ENCODE assay signal across 32 cellular contexts in the genomic region with DNA sequence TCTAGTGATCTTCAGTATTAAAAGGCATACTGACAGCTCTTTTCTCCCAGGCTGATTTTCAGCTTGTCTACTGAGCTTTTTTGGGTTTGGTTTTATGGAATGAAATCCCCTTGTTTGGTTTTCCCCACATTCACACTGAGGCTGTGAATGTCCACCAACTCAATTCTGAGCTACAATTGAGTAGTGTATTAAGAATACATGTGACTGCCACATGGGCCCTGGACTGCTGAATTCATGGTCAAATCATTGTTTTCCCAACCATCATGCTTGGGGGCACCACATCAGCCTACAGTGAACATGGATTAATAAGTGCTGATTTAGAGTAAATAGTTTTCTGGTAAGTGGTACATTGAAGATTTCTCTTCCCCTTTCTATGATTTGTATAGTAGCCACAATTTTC. TPM values are rescaled to one million over a fixed set of nuclear protein-coding genes. Genes with fewer than 3 reads are reported as not detected.
"Had no signal": no experiment of that assay in that cellular context is flagged by ENCODE, and none has a peak within 500 bp of the region (broad histone marks: within the 10 kb centered on the region; RNA-seq: fewer than 3 reads in every experiment).

No MANE protein-coding gene starts in this region.

- FAIRE-seq: TTC549 had no signal

- H3K27me3 Mint-ChIP-seq: activated B cell treated with CpG ODN at 0.5 μM for 24 hours had no signal

- H3K27me3 ChIP-seq: body of pancreas, brain microvascular endothelial cell had no signal

- H3K27ac Mint-ChIP-seq: activated B cell treated with CpG ODN at 0.5 μM for 24 hours; activated CD4-positive, alpha-beta memory T cell treated with anti-CD3 and anti-CD28 coated beads, Interleukin-2, amount 10 ng/mL, durations not matched to agents 7 days and 5 days; activated CD4-positive, alpha-beta T cell treated with anti-CD3 and anti-CD28 coated beads, Interleukin-2, amount 10 ng/mL, durations not matched to agents 24 days and 14 days; activated CD8-positive, alpha-beta memory T cell treated with anti-CD3 and anti-CD28 coated beads, Interleukin-2, amount 10 ng/mL, durations not matched to agents 7 days and 5 days; activated CD8-positive, alpha-beta T cell treated with anti-CD3 and anti-CD28 coated beads, Interleukin-2, amount 10 ng/mL, durations not matched to agents 7 days and 5 days; activated naive CD4-positive, alpha-beta T cell treated with anti-CD3 and anti-CD28 coated beads, Interleukin-2, amount 50 U/mL, for 72 hours; activated naive CD8-positive, alpha-beta T cell treated with anti-CD3 and anti-CD28 coated beads for 36 hours; activated T-cell treated with anti-CD3 and anti-CD28 coated beads, Interleukin-2, amount 50 U/mL, for 24 hours; activated T-helper 2 cell treated with anti-CD3 and anti-CD28 coated beads, Interferon-gamma antibody, Interleukin-2, Interleukin-4, amounts not matched to agents 10 μg/mL and 5 μg/mL and 100 μg/mL, durations not matched to agents 14 hours and 24 hours and 36 hours; T-helper 1 cell treated with Interleukin-12 subunit alpha and Interleukin-12 subunit beta and Interleukin-4 antibody, amounts not matched to agents 30 μg/mL and 1 μg/mL, for 36 hours; T-helper 2 cell treated with Interferon-gamma antibody and Interleukin-4, amounts not matched to agents 5 μg/mL and 100 μg/mL, for 36 hours had no signal

- H3K9me3 ChIP-seq: adrenal gland, body of pancreas, breast epithelium had no signal

- H3K4me1 Mint-ChIP-seq: activated B cell treated with CpG ODN at 0.5 μM for 24 hours; activated CD4-positive, alpha-beta memory T cell treated with anti-CD3 and anti-CD28 coated beads, Interleukin-2, amount 10 ng/mL, durations not matched to agents 7 days and 5 days; activated CD4-positive, alpha-beta T cell treated with anti-CD3 and anti-CD28 coated beads, Interleukin-2, amount 10 ng/mL, durations not matched to agents 24 days and 14 days; activated CD8-positive, alpha-beta memory T cell treated with anti-CD3 and anti-CD28 coated beads, Interleukin-2, amount 10 ng/mL, durations not matched to agents 7 days and 5 days; activated naive CD8-positive, alpha-beta T cell treated with anti-CD3 and anti-CD28 coated beads for 36 hours had no signal

- H3K36me3 ChIP-seq: adrenal gland, brain microvascular endothelial cell, breast epithelium had no signal

- DNase-seq: activated B cell treated with CpG ODN at 0.5 μM for 24 hours; activated CD4-positive, alpha-beta memory T cell treated with anti-CD3 and anti-CD28 coated beads, Interleukin-2, amount 10 ng/mL, durations not matched to agents 7 days and 5 days; activated CD4-positive, alpha-beta T cell treated with anti-CD3 and anti-CD28 coated beads for 4 hours; activated CD4-positive, alpha-beta T cell treated with anti-CD3 and anti-CD28 coated beads, Interleukin-2, amount 10 ng/mL, durations not matched to agents 24 days and 14 days; activated CD4-positive, alpha-beta T cell treated with anti-CD3 and anti-CD28 coated beads, Interleukin-2, amount 50 U/mL, for 48 hours; activated CD4-positive, CD25-positive, alpha-beta regulatory T cell treated with anti-CD3 and anti-CD28 coated beads, Interleukin-2, amount 50 U/mL, for 72 hours; activated CD8-positive, alpha-beta memory T cell treated with anti-CD3 and anti-CD28 coated beads for 24 hours; activated CD8-positive, alpha-beta memory T cell treated with anti-CD3 and anti-CD28 coated beads, Interleukin-2, amount 10 ng/mL, durations not matched to agents 7 days and 5 days; activated CD8-positive, alpha-beta memory T cell treated with anti-CD3 and anti-CD28 coated beads, Interleukin-2, amount 50 U/mL, for 48 hours; activated CD8-positive, alpha-beta T cell treated with anti-CD3 and anti-CD28 coated beads, Interleukin-2, amount 10 ng/mL, durations not matched to agents 7 days and 5 days; activated effector memory CD4-positive, alpha-beta T cell treated with Interleukin-2 at 50 U/mL for 16 hours; activated gamma-delta T cell; activated naive CD4-positive, alpha-beta T cell treated with anti-CD3 and anti-CD28 coated beads, Interleukin-2, amount 50 U/mL, for 16 hours; activated naive CD4-positive, alpha-beta T cell treated with Interleukin-2 at 50 U/mL for 16 hours; activated naive CD8-positive, alpha-beta T cell treated with anti-CD3 and anti-CD28 coated beads for 36 hours; activated T-cell treated with anti-CD3 and anti-CD28 coated beads, Interleukin-2, amount 50 U/mL, for 24 hours; activated T-cell treated with anti-CD3 and anti-CD28 coated beads, Interleukin-2, amount 50 U/mL, for 48 hours; adrenal gland; amniotic stem cell; aorta; body of pancreas; brain microvascular endothelial cell; central memory CD4-positive, alpha-beta T cell; T-helper 2 cell; T-helper 9 cell had no signal

- H3K4me1 ChIP-seq: adrenal gland, body of pancreas, breast epithelium had no signal

- H3K4me3 ChIP-seq: adrenal gland, body of pancreas, breast epithelium had no signal

- H3K36me3 Mint-ChIP-seq: activated CD8-positive, alpha-beta memory T cell treated with anti-CD3 and anti-CD28 coated beads, Interleukin-2, amount 10 ng/mL, durations not matched to agents 7 days and 5 days; activated naive CD4-positive, alpha-beta T cell treated with anti-CD3 and anti-CD28 coated beads, Interleukin-2, amount 50 U/mL, for 72 hours; activated naive CD8-positive, alpha-beta T cell treated with anti-CD3 and anti-CD28 coated beads for 36 hours had no signal

- H3K4me3 Mint-ChIP-seq: activated B cell treated with CpG ODN at 0.5 μM for 24 hours; activated CD4-positive, alpha-beta memory T cell treated with anti-CD3 and anti-CD28 coated beads, Interleukin-2, amount 10 ng/mL, durations not matched to agents 7 days and 5 days; activated CD4-positive, alpha-beta T cell treated with anti-CD3 and anti-CD28 coated beads, Interleukin-2, amount 10 ng/mL, durations not matched to agents 24 days and 14 days; activated CD8-positive, alpha-beta memory T cell treated with anti-CD3 and anti-CD28 coated beads, Interleukin-2, amount 10 ng/mL, durations not matched to agents 7 days and 5 days; activated CD8-positive, alpha-beta T cell treated with anti-CD3 and anti-CD28 coated beads, Interleukin-2, amount 10 ng/mL, durations not matched to agents 7 days and 5 days; activated naive CD8-positive, alpha-beta T cell treated with anti-CD3 and anti-CD28 coated beads for 36 hours; activated T-cell treated with anti-CD3 and anti-CD28 coated beads, Interleukin-2, amount 50 U/mL, for 24 hours; T-helper 1 cell treated with Interleukin-12 subunit alpha and Interleukin-12 subunit beta and Interleukin-4 antibody, amounts not matched to agents 30 μg/mL and 1 μg/mL, for 36 hours; T-helper 2 cell treated with Interferon-gamma antibody and Interleukin-4, amounts not matched to agents 5 μg/mL and 100 μg/mL, for 36 hours had no signal

- H3K9me3 Mint-ChIP-seq: activated B cell treated with CpG ODN at 0.5 μM for 24 hours; activated CD4-positive, alpha-beta memory T cell treated with anti-CD3 and anti-CD28 coated beads, Interleukin-2, amount 10 ng/mL, durations not matched to agents 7 days and 5 days; activated CD4-positive, alpha-beta T cell treated with anti-CD3 and anti-CD28 coated beads, Interleukin-2, amount 10 ng/mL, durations not matched to agents 24 days and 14 days; activated naive CD4-positive, alpha-beta T cell treated with anti-CD3 and anti-CD28 coated beads, Interleukin-2, amount 50 U/mL, for 72 hours; activated naive CD8-positive, alpha-beta T cell treated with anti-CD3 and anti-CD28 coated beads for 36 hours; activated T-cell treated with anti-CD3 and anti-CD28 coated beads, Interleukin-2, amount 50 U/mL, for 24 hours; activated T-helper 2 cell treated with anti-CD3 and anti-CD28 coated beads, Interferon-gamma antibody, Interleukin-2, Interleukin-4, amounts not matched to agents 10 μg/mL and 5 μg/mL and 100 μg/mL, durations not matched to agents 14 hours and 24 hours and 36 hours; T-helper 1 cell treated with Interleukin-12 subunit alpha and Interleukin-12 subunit beta and Interleukin-4 antibody, amounts not matched to agents 30 μg/mL and 1 μg/mL, for 36 hours; T-helper 2 cell treated with Interferon-gamma antibody and Interleukin-4, amounts not matched to agents 5 μg/mL and 100 μg/mL, for 36 hours had no signal

- H3K27ac ChIP-seq: adrenal gland, body of pancreas, brain microvascular endothelial cell, breast epithelium, VCaP had no signal

- ATAC-seq: activated CD8-positive, alpha-beta memory T cell treated with anti-CD3 and anti-CD28 coated beads, Interleukin-2, amount 10 ng/mL, durations not matched to agents 7 days and 5 days; activated CD8-positive, alpha-beta T cell treated with anti-CD3 and anti-CD28 coated beads, Interleukin-2, amount 10 ng/mL, durations not matched to agents 7 days and 5 days; activated naive CD4-positive, alpha-beta T cell treated with anti-CD3 and anti-CD28 coated beads, Interleukin-2, amount 50 U/mL, for 72 hours; body of pancreas had no signal

RNA-seq across cellular contexts. Expression of a gene that starts 32.4 kb away (rescaled TPM):
- total RNA-seq: activated B cell treated with CpG ODN at 0.5 μM for 24 hours; activated CD4-positive, alpha-beta memory T cell treated with anti-CD3 and anti-CD28 coated beads, Interleukin-2, amount 10 ng/mL, durations not matched to agents 7 days and 5 days; activated CD4-positive, alpha-beta T cell treated with anti-CD3 and anti-CD28 coated beads, Interleukin-2, amount 10 ng/mL, durations not matched to agents 24 days and 14 days; activated CD8-positive, alpha-beta memory T cell treated with anti-CD3 and anti-CD28 coated beads, Interleukin-2, amount 10 ng/mL, durations not matched to agents 7 days and 5 days; activated CD8-positive, alpha-beta T cell treated with anti-CD3 and anti-CD28 coated beads, Interleukin-2, amount 10 ng/mL, durations not matched to agents 7 days and 5 days; activated naive CD8-positive, alpha-beta T cell treated with anti-CD3 and anti-CD28 coated beads for 36 hours; activated T-helper 2 cell treated with anti-CD3 and anti-CD28 coated beads, Interferon-gamma antibody, Interleukin-2, Interleukin-4, amounts not matched to agents 10 μg/mL and 5 μg/mL and 100 μg/mL, durations not matched to agents 14 hours and 24 hours and 36 hours; body of pancreas had no signal
- polyA plus RNA-seq: aorta had no signal
